ENCODE assay signal across 9 cellular contexts in genomic region chr12:29781705-29782266, GRCh38. TPM values are rescaled to one million over a fixed set of nuclear protein-coding genes. Genes with fewer than 3 reads are reported as not detected.
DNase-seq lines count a peak whose midpoint lies in the region; ATAC-seq and TF ChIP-seq lines count a peak whose summit lies in the region.
"Had no signal": no experiment of that assay in that cellular context is flagged by ENCODE, and none has a peak within 500 bp of the region (broad histone marks: within the 10 kb centered on the region; RNA-seq: fewer than 3 reads in every experiment).

No MANE protein-coding gene starts in this region.

- DNase-seq in adrenal gland (no peak), neural progenitor cell (ENCODE audit: low spot score) (no peak), COR-L47 (lab: John Stamatoyannopoulos, UW) (no peak), NCI-H82 treated with DMSO at 0.1 percent for 48 hours (lab: John Stamatoyannopoulos, UW; ENCODE audit: unreplicated experiment) (no peak), DMS79 treated with DMSO at 0.1 percent for 48 hours (lab: John Stamatoyannopoulos, UW) (no peak)
- DNase-seq: activated B cell treated with CpG ODN at 0.5 μM for 24 hours had no signal

- 16 to 31% (median 21%) methylated on average over 2 of the region's 2 CpGs for WGBS in adrenal gland, 4 donors

- H3K27me3 ChIP-seq in adrenal gland (no peaks in the 10 kb centered on the region), neural progenitor cell (peaks cover 16% of the 10 kb centered on the region)

- H3K36me3 ChIP-seq in adrenal gland (replicated peaks in 1 of 2): no peaks in the 10 kb centered on the region
- H3K36me3 ChIP-seq in neural progenitor cell: peaks cover 10% of the 10 kb centered on the region

- TF ChIP-seq CTCF in adrenal gland (IDR thresholded peaks at IDR 0.05): no peak
- TF ChIP-seq CTCF in neural progenitor cell (IDR thresholded peaks at IDR 0.05): no peak

- peak overlapping the region in 1 of 4 donors; percentile 90 for H3K4me3 ChIP-seq in adrenal gland
- H3K4me3 ChIP-seq in neural progenitor cell: peak overlapping the region; percentile 82

- peak overlapping the region; percentile 94 for H3K4me3 Mint-ChIP-seq in neural progenitor cell
- H3K4me3 Mint-ChIP-seq: activated B cell treated with CpG ODN at 0.5 μM for 24 hours had no signal

- no peak overlapping the region for H3K27ac Mint-ChIP-seq in neural progenitor cell
- H3K27ac Mint-ChIP-seq: activated B cell treated with CpG ODN at 0.5 μM for 24 hours had no signal

- peak; percentile 41 for ATAC-seq in GM18873 (IDR thresholded peaks at IDR 0.05; ENCODE audit: low FRiP score, unreplicated experiment)
- ATAC-seq in HG02840 (IDR thresholded peaks at IDR 0.05; ENCODE audit: low FRiP score, unreplicated experiment): peak; percentile 27
- no peak for ATAC-seq in SK-N-SH treated with all-trans-retinoic acid at 6 μM for 48 hours

- H3K4me1 ChIP-seq in adrenal gland (replicated peaks in 1 of 2) (peaks cover 0 to 22% of the 10 kb centered on the region in 2 donors), neural progenitor cell (peaks cover 10% of the 10 kb centered on the region)

- H3K9me3 Mint-ChIP-seq in neural progenitor cell: peaks cover 24% of the 10 kb centered on the region

- TF ChIP-seq POLR2A in adrenal gland (IDR thresholded peaks at IDR 0.05): no peak

- no peaks in the 10 kb centered on the region for H3K27me3 Mint-ChIP-seq in neural progenitor cell (ENCODE audit: insufficient read depth, low read depth)

- peaks cover 17% of the 10 kb centered on the region for H4K20me1 ChIP-seq in neural progenitor cell (ENCODE audit: low read depth)

- peak overlapping the region; percentile 75 for H3K4me2 ChIP-seq in neural progenitor cell

- H3K36me3 Mint-ChIP-seq in neural progenitor cell: peaks cover 14% of the 10 kb centered on the region

- intact Hi-C loops in adrenal gland (cut with DNase I): loop anchor here in 1 of 2 donors (5.0 kb wide), 1 partner anchor 229 kb away; no protein-coding TSS in a partner anchor

- H3K4me1 Mint-ChIP-seq in neural progenitor cell: peaks cover 18% of the 10 kb centered on the region

- H3K27ac ChIP-seq in adrenal gland (peak overlapping the region in 3 of 5 donors; percentile 38 to 90 (median 72)), neural progenitor cell (no peak overlapping the region)

- no peaks in the 10 kb centered on the region for H3F3A ChIP-seq in neural progenitor cell (ENCODE audit: low read depth)

- H3K9ac ChIP-seq in neural progenitor cell: no peak overlapping the region

- no peak overlapping the region for H2AFZ ChIP-seq in neural progenitor cell (replicated peaks)

- peaks cover 49% of the 10 kb centered on the region for H3K79me2 ChIP-seq in neural progenitor cell (ENCODE audit: low read depth)

- H3K9me3 ChIP-seq in adrenal gland (replicated peaks in 1 of 3) (no peaks in the 10 kb centered on the region), neural progenitor cell (ENCODE audit: low read depth) (peaks cover 6% of the 10 kb centered on the region)

TF ChIP-seq in SK-N-SH treated with all-trans-retinoic acid at 6 μM for 48 hours, 23 proteins besides CTCF, POLR2A, EP300 and RAD21:
- no peak for TF ChIP-seq ZNF70 (CRISPR knock-in tag; IDR thresholded peaks at IDR 0.05)
- no peak for TF ChIP-seq OSR1 (CRISPR knock-in tag; IDR thresholded peaks at IDR 0.05)
- TF ChIP-seq ZC3H10 (CRISPR knock-in tag; IDR thresholded peaks at IDR 0.05): no peak
- TF ChIP-seq ZNF8 (CRISPR knock-in tag; IDR thresholded peaks at IDR 0.05): no peak
- no peak for TF ChIP-seq RARB (CRISPR knock-in tag; IDR thresholded peaks at IDR 0.05)
- TF ChIP-seq ARNTL (CRISPR knock-in tag; IDR thresholded peaks at IDR 0.05; ENCODE audit: borderline replicate concordance, low read depth): no peak
- TF ChIP-seq POU6F1 (CRISPR knock-in tag; IDR thresholded peaks at IDR 0.05; ENCODE audit: borderline replicate concordance, low read depth): no peak
- TF ChIP-seq TSHZ2 (CRISPR knock-in tag; IDR thresholded peaks at IDR 0.05): no peak

RNA-seq across cellular contexts. Expression of gene TMTC1, which starts 2.0 kb away (rescaled TPM):
- total RNA-seq in adrenal gland (10 to 100 TPM; 29.3 to 82.2 (median 47.2) TPM), neural progenitor cell (ENCODE audit: low replicate concordance) (16.1 and 19.3 TPM in 2 replicates)
- 10 to 100 TPM in 1 of 3 donors, 1 to 10 TPM in 2; 5.1 to 24.9 (median 7.3) TPM for polyA plus RNA-seq in adrenal gland
- total RNA-seq: activated B cell treated with CpG ODN at 0.5 μM for 24 hours had no signal
